24 cellular contexts compared by ENCODE assay signal in the genomic region with DNA sequence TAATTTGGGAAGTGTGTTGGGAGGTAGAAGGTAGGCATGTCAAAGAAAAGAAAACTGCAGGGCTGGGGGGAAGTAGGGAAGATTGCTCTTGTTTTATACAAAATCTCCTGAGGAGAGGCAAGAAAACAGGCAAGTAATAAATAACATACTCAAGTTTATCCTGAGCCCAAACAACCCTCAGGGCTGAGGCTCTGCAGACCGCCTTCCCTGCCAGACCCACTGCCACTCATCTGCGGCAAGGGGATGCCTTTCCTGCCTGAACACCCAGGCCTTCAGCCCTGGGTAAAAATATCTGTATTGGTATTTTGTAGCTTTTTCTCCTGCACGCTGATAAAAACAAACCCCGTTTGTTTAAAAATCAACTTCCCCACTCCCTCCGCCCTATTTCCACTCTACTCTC.
DNase-seq lines count a peak whose midpoint lies in the region; ATAC-seq and TF ChIP-seq lines count a peak whose summit lies in the region.
"Had no signal": no experiment of that assay in that cellular context is flagged by ENCODE, and none has a peak within 500 bp of the region (broad histone marks: within the 10 kb centered on the region; RNA-seq: fewer than 3 reads in every experiment).

No MANE protein-coding gene starts in this region.

- H3K27ac Mint-ChIP-seq in mesothelial cell of epicardium = peak overlapping the region; percentile 74
- H3K27ac Mint-ChIP-seq: activated CD8-positive, alpha-beta T cell treated with anti-CD3 and anti-CD28 coated beads, Interleukin-2, amount 10 ng/mL, durations not matched to agents 7 days and 5 days; activated T-cell treated with anti-CD3 and anti-CD28 coated beads, Interleukin-2, amount 50 U/mL, for 24 hours had no signal

- 85% methylated on average over 5 of the region's 5 CpGs for WGBS in right cardiac atrium
- WGBS in sigmoid colon, 2 donors = 75 to 81% methylated on average over 5 of the region's 5 CpGs

- peaks cover 58% of the 10 kb centered on the region for H3K4me1 Mint-ChIP-seq in mesothelial cell of epicardium

- H3K4me1 ChIP-seq in right cardiac atrium (ENCODE audit: control insufficient read depth, insufficient read depth, low read length) = peaks cover 5% of the 10 kb centered on the region
- peaks cover 0 to 72% (median 63%) of the 10 kb centered on the region in 4 donors for H3K4me1 ChIP-seq in sigmoid colon
- H3K4me1 ChIP-seq: pancreas had no signal

- no peak overlapping the region for H3K4me3 Mint-ChIP-seq in mesothelial cell of epicardium
- H3K4me3 Mint-ChIP-seq: activated CD8-positive, alpha-beta T cell treated with anti-CD3 and anti-CD28 coated beads, Interleukin-2, amount 10 ng/mL, durations not matched to agents 7 days and 5 days; activated T-cell treated with anti-CD3 and anti-CD28 coated beads, Interleukin-2, amount 50 U/mL, for 24 hours had no signal

- no peaks in the 10 kb centered on the region for H3K36me3 ChIP-seq in sigmoid colon
- H3K36me3 ChIP-seq: pancreas, upper lobe of left lung had no signal

- intact Hi-C loops in right cardiac atrium (cut with DNase I) = loop anchor here in 1 of 4 donors (10.0 kb wide), 1 partner anchor 93 kb away; no protein-coding TSS in a partner anchor
- intact Hi-C loops in left cardiac atrium (cut with DNase I) = loop anchor here in 1 of 2 donors (10.0 kb wide), 1 partner anchor 83 kb away; no protein-coding TSS in a partner anchor
- intact Hi-C loops in sigmoid colon (cut with DNase I) = loop anchor here (2.0 kb wide), 1 partner anchor 89 kb away; no protein-coding TSS in a partner anchor

- no peak overlapping the region for H3K4me3 ChIP-seq in right cardiac atrium (ENCODE audit: low read length)
- H3K4me3 ChIP-seq in sigmoid colon = no peak overlapping the region
- H3K4me3 ChIP-seq: pancreas had no signal

- H3K9me3 ChIP-seq in right cardiac atrium (ENCODE audit: control insufficient read depth, low read length) (no peaks in the 10 kb centered on the region), sigmoid colon (no peaks in the 10 kb centered on the region)
- H3K9me3 ChIP-seq: pancreas, upper lobe of left lung had no signal

- H3K27me3 Mint-ChIP-seq in mesothelial cell of epicardium (ENCODE audit: low read depth) = no peaks in the 10 kb centered on the region
- H3K27me3 Mint-ChIP-seq: activated T-cell treated with anti-CD3 and anti-CD28 coated beads, Interleukin-2, amount 50 U/mL, for 24 hours had no signal

- TF ChIP-seq CTCF in mesothelial cell of epicardium (IDR thresholded peaks at IDR 0.05; ENCODE audit: unreplicated experiment) (no peak), sigmoid colon (IDR thresholded peaks at IDR 0.05) (no peak)

- H3K27ac ChIP-seq in right cardiac atrium (ENCODE audit: low read length) (peak overlapping the region; percentile 57), sigmoid colon (peak overlapping the region; percentile 82 to 89 (median 88))
- H3K27ac ChIP-seq: pancreas, RWPE1 had no signal

- DNase-seq in right cardiac atrium (no peak), left cardiac atrium (no peak), mesothelial cell of epicardium (ENCODE audit: low spot score in 2 of 2, unreplicated experiment in 2 of 2) (no peak), sigmoid colon (no peak), globus pallidus (ENCODE audit: low spot score) (no peak)
- DNase-seq: activated CD8-positive, alpha-beta T cell treated with anti-CD3 and anti-CD28 coated beads, Interleukin-2, amount 10 ng/mL, durations not matched to agents 7 days and 5 days; activated naive CD4-positive, alpha-beta T cell treated with Interleukin-2 at 50 U/mL for 16 hours; activated T-cell treated with anti-CD3 and anti-CD28 coated beads, Interleukin-2, amount 50 U/mL, for 24 hours; amniotic stem cell; Calu3; effector CD4-positive, alpha-beta T cell; head of caudate nucleus; left ventricle myocardium superior; NCI-H1417 treated with DMSO at 0.1 percent for 48 hours; NCI-H2171 treated with DMSO at 0.1 percent for 48 hours; NCI-H69; pancreas; stimulated activated naive CD4-positive, alpha-beta T cell; T-helper 9 cell; upper lobe of left lung had no signal

- no peaks in the 10 kb centered on the region for H3K27me3 ChIP-seq in right cardiac atrium (ENCODE audit: control insufficient read depth, insufficient read depth)
- H3K27me3 ChIP-seq in sigmoid colon = no peaks in the 10 kb centered on the region
- H3K27me3 ChIP-seq: pancreas, upper lobe of left lung had no signal

- ATAC-seq in right cardiac atrium (no peak), left cardiac atrium (no peak), GM19351 (IDR thresholded peaks at IDR 0.05; ENCODE audit: unreplicated experiment) (no peak), GM18858 (IDR thresholded peaks at IDR 0.05; ENCODE audit: unreplicated experiment) (no peak), GM21526 (IDR thresholded peaks at IDR 0.05; ENCODE audit: low FRiP score, unreplicated experiment) (no peak)
- ATAC-seq: activated CD8-positive, alpha-beta T cell treated with anti-CD3 and anti-CD28 coated beads, Interleukin-2, amount 10 ng/mL, durations not matched to agents 7 days and 5 days; pancreas had no signal

- TF ChIP-seq EP300 in sigmoid colon (IDR thresholded peaks at IDR 0.05) = peak in 1 of 4 donors; percentile 14

- no peaks in the 10 kb centered on the region for H3K9me3 Mint-ChIP-seq in mesothelial cell of epicardium
- H3K9me3 Mint-ChIP-seq: activated T-cell treated with anti-CD3 and anti-CD28 coated beads, Interleukin-2, amount 50 U/mL, for 24 hours had no signal

- no peaks in the 10 kb centered on the region for H3K36me3 Mint-ChIP-seq in mesothelial cell of epicardium

- TF ChIP-seq POLR2A in sigmoid colon (IDR thresholded peaks at IDR 0.05) = no peak
